ENCODE assay signal across 23 cellular contexts in genomic region chr1:10516244-10516643, GRCh38. TPM values are rescaled to one million over a fixed set of nuclear protein-coding genes. Genes with fewer than 3 reads are reported as not detected.
DNase-seq lines count a peak whose midpoint lies in the region; ATAC-seq lines count a peak whose summit lies in the region.
"Had no signal": no experiment of that assay in that cellular context is flagged by ENCODE, and none has a peak within 500 bp of the region (broad histone marks: within the 10 kb centered on the region; RNA-seq: fewer than 3 reads in every experiment).

No MANE protein-coding gene starts in this region.

- CTCF ChIA-PET in activated CD4-positive, alpha-beta T cell treated with anti-CD3 and anti-CD28 coated beads, Interleukin-2, amount 10 ng/mL, durations not matched to agents 7 days and 5 days (lab: Charles Lee): no interaction called here

- no peak for DNase-seq in stimulated activated naive CD8-positive, alpha-beta T cell treated with anti-CD3 and anti-CD28 coated beads, Interleukin-15, Interleukin-2, amounts not matched to agents 100 U/mL and 50 U/mL, for 24 hours
- DNase-seq in epithelial cell of prostate (ENCODE audit: low read depth, low spot score): no peak
- no peak for DNase-seq in natural killer cell treated with Interleukin-12 subunit alpha and Interleukin-12 subunit beta and Interleukin-15 and Interleukin-18, amount 100 ng/mL, for 72 hours (ENCODE audit: low spot score)
- DNase-seq in activated CD4-positive, alpha-beta T cell treated with anti-CD3 and anti-CD28 coated beads, Interleukin-2, amount 10 ng/mL, durations not matched to agents 7 days and 5 days: no peak
- DNase-seq in left colon: no peak
- no peak for DNase-seq in cardiac septum (ENCODE audit: low spot score)
- DNase-seq: activated CD8-positive, alpha-beta memory T cell treated with anti-CD3 and anti-CD28 coated beads, Interleukin-2, amount 50 U/mL, for 48 hours; C1 segment of cervical spinal cord; DMS53; NCI-H1694; NCI-H69; Right ventricle myocardium superior; stimulated activated CD4-positive, alpha-beta T cell treated with anti-CD3 and anti-CD28 coated beads, Interleukin-1b, Interleukin-23, amount 100 ng/mL, for 48 hours; stimulated activated naive CD8-positive, alpha-beta T cell treated with anti-CD3 and anti-CD28 coated beads, Interleukin-15, amount 100 ng/mL, for 72 hours; SW 1271; uterus had no signal

- POLR2A ChIA-PET in activated CD4-positive, alpha-beta T cell treated with anti-CD3 and anti-CD28 coated beads, Interleukin-2, amount 10 ng/mL, durations not matched to agents 7 days and 5 days (lab: Charles Lee): no interaction called here

- H3K9me3 Mint-ChIP-seq in stimulated activated naive CD8-positive, alpha-beta T cell treated with anti-CD3 and anti-CD28 coated beads, Interleukin-15, Interleukin-2, amounts not matched to agents 100 ng/mL and 50 ng/mL, for 24 hours: no peaks in the 10 kb centered on the region
- H3K9me3 Mint-ChIP-seq in natural killer cell treated with Interleukin-12 subunit alpha and Interleukin-12 subunit beta and Interleukin-15 and Interleukin-18, amount 100 ng/mL, for 72 hours: no peaks in the 10 kb centered on the region
- no peaks in the 10 kb centered on the region for H3K9me3 Mint-ChIP-seq in activated CD4-positive, alpha-beta T cell treated with anti-CD3 and anti-CD28 coated beads, Interleukin-2, amount 10 ng/mL, durations not matched to agents 7 days and 5 days
- H3K9me3 Mint-ChIP-seq: activated CD4-positive, alpha-beta T cell treated with anti-CD3 and anti-CD28 coated beads, Interleukin-2, amount 10 ng/mL, durations not matched to agents 24 days and 14 days; IgD-negative memory B cell; nephron; stimulated activated naive CD8-positive, alpha-beta T cell treated with anti-CD3 and anti-CD28 coated beads, Interleukin-15, amount 100 ng/mL, for 72 hours had no signal

- intact Hi-C loops in left colon (cut with DNase I, micrococcal nuclease): no loop called here
- intact Hi-C loops in cardiac septum (cut with DNase I): loop anchor here (5.0 to 10.0 kb wide), 2 partner anchors 131 to 429 kb away; no protein-coding TSS in a partner anchor

- no peak for ATAC-seq in stimulated activated naive CD8-positive, alpha-beta T cell treated with anti-CD3 and anti-CD28 coated beads, Interleukin-15, Interleukin-2, amounts not matched to agents 100 U/mL and 50 U/mL, for 24 hours
- no peak for ATAC-seq in natural killer cell treated with Interleukin-12 subunit alpha and Interleukin-12 subunit beta and Interleukin-15 and Interleukin-18, amount 100 ng/mL, for 72 hours
- no peak for ATAC-seq in GM21447 (IDR thresholded peaks at IDR 0.05; ENCODE audit: unreplicated experiment)
- no peak for ATAC-seq in left colon
- ATAC-seq: stimulated activated naive CD8-positive, alpha-beta T cell treated with anti-CD3 and anti-CD28 coated beads, Interleukin-15, amount 100 ng/mL, for 72 hours had no signal

- H3K27me3 Mint-ChIP-seq in stimulated activated naive CD8-positive, alpha-beta T cell treated with anti-CD3 and anti-CD28 coated beads, Interleukin-15, Interleukin-2, amounts not matched to agents 100 ng/mL and 50 ng/mL, for 24 hours: no peaks in the 10 kb centered on the region
- no peaks in the 10 kb centered on the region for H3K27me3 Mint-ChIP-seq in natural killer cell treated with Interleukin-12 subunit alpha and Interleukin-12 subunit beta and Interleukin-15 and Interleukin-18, amount 100 ng/mL, for 72 hours
- no peaks in the 10 kb centered on the region for H3K27me3 Mint-ChIP-seq in activated CD4-positive, alpha-beta T cell treated with anti-CD3 and anti-CD28 coated beads, Interleukin-2, amount 10 ng/mL, durations not matched to agents 7 days and 5 days
- H3K27me3 Mint-ChIP-seq: activated CD4-positive, alpha-beta T cell treated with anti-CD3 and anti-CD28 coated beads, Interleukin-2, amount 10 ng/mL, durations not matched to agents 24 days and 14 days; IgD-negative memory B cell; stimulated activated naive CD8-positive, alpha-beta T cell treated with anti-CD3 and anti-CD28 coated beads, Interleukin-15, amount 100 ng/mL, for 72 hours had no signal

- peak overlapping the region; percentile 16 for H3K27ac Mint-ChIP-seq in stimulated activated naive CD8-positive, alpha-beta T cell treated with anti-CD3 and anti-CD28 coated beads, Interleukin-15, Interleukin-2, amounts not matched to agents 100 ng/mL and 50 ng/mL, for 24 hours
- H3K27ac Mint-ChIP-seq in natural killer cell treated with Interleukin-12 subunit alpha and Interleukin-12 subunit beta and Interleukin-15 and Interleukin-18, amount 100 ng/mL, for 72 hours: peak overlapping the region; percentile 62 to 91
- no peak overlapping the region for H3K27ac Mint-ChIP-seq in activated CD4-positive, alpha-beta T cell treated with anti-CD3 and anti-CD28 coated beads, Interleukin-2, amount 10 ng/mL, durations not matched to agents 7 days and 5 days

- peaks cover 8% of the 10 kb centered on the region for H3K36me3 Mint-ChIP-seq in stimulated activated naive CD8-positive, alpha-beta T cell treated with anti-CD3 and anti-CD28 coated beads, Interleukin-15, Interleukin-2, amounts not matched to agents 100 ng/mL and 50 ng/mL, for 24 hours (ENCODE audit: low read depth)
- H3K36me3 Mint-ChIP-seq in natural killer cell treated with Interleukin-12 subunit alpha and Interleukin-12 subunit beta and Interleukin-15 and Interleukin-18, amount 100 ng/mL, for 72 hours: no peaks in the 10 kb centered on the region
- peaks cover 22% of the 10 kb centered on the region for H3K36me3 Mint-ChIP-seq in activated CD4-positive, alpha-beta T cell treated with anti-CD3 and anti-CD28 coated beads, Interleukin-2, amount 10 ng/mL, durations not matched to agents 7 days and 5 days (ENCODE audit: low read depth)

- no peak overlapping the region for H3K4me3 Mint-ChIP-seq in stimulated activated naive CD8-positive, alpha-beta T cell treated with anti-CD3 and anti-CD28 coated beads, Interleukin-15, Interleukin-2, amounts not matched to agents 100 ng/mL and 50 ng/mL, for 24 hours
- H3K4me3 Mint-ChIP-seq in natural killer cell treated with Interleukin-12 subunit alpha and Interleukin-12 subunit beta and Interleukin-15 and Interleukin-18, amount 100 ng/mL, for 72 hours: no peak overlapping the region
- no peak overlapping the region for H3K4me3 Mint-ChIP-seq in activated CD4-positive, alpha-beta T cell treated with anti-CD3 and anti-CD28 coated beads, Interleukin-2, amount 10 ng/mL, durations not matched to agents 7 days and 5 days
- H3K4me3 Mint-ChIP-seq: nephron; stimulated activated naive CD8-positive, alpha-beta T cell treated with anti-CD3 and anti-CD28 coated beads, Interleukin-15, amount 100 ng/mL, for 72 hours had no signal

- H3K4me1 Mint-ChIP-seq in stimulated activated naive CD8-positive, alpha-beta T cell treated with anti-CD3 and anti-CD28 coated beads, Interleukin-15, Interleukin-2, amounts not matched to agents 100 ng/mL and 50 ng/mL, for 24 hours (ENCODE audit: low read depth): peaks cover 74% of the 10 kb centered on the region
- peaks cover 52 to 65% of the 10 kb centered on the region in 2 donors for H3K4me1 Mint-ChIP-seq in natural killer cell treated with Interleukin-12 subunit alpha and Interleukin-12 subunit beta and Interleukin-15 and Interleukin-18, amount 100 ng/mL, for 72 hours (ENCODE audit: low read depth in 2 of 2)
- peaks cover 71% of the 10 kb centered on the region for H3K4me1 Mint-ChIP-seq in activated CD4-positive, alpha-beta T cell treated with anti-CD3 and anti-CD28 coated beads, Interleukin-2, amount 10 ng/mL, durations not matched to agents 7 days and 5 days

- peak overlapping the region; percentile 38 for H3K27ac ChIP-seq in epithelial cell of prostate
- H3K27ac ChIP-seq: esophagus muscularis mucosa, parathyroid adenoma, uterus had no signal

RNA-seq across cellular contexts. Expression of gene PEX14, which starts 41.5 kb away (rescaled TPM):
- 10 to 100 TPM; 20.7 to 23.7 TPM for total RNA-seq in natural killer cell treated with Interleukin-12 subunit alpha and Interleukin-12 subunit beta and Interleukin-15 and Interleukin-18, amount 100 ng/mL, for 72 hours
- 10 to 100 TPM; 23.4 to 24.4 TPM for total RNA-seq in activated CD4-positive, alpha-beta T cell treated with anti-CD3 and anti-CD28 coated beads, Interleukin-2, amount 10 ng/mL, durations not matched to agents 7 days and 5 days
- total RNA-seq in left colon: 10 to 100 TPM; 19.7 to 21.5 TPM
- 17.7 TPM for total RNA-seq in cardiac septum

RNA-seq across cellular contexts. Expression of gene DFFA, which starts 43.9 kb away (rescaled TPM):
- total RNA-seq in natural killer cell treated with Interleukin-12 subunit alpha and Interleukin-12 subunit beta and Interleukin-15 and Interleukin-18, amount 100 ng/mL, for 72 hours: 10 to 100 TPM; 40.0 to 59.4 TPM
- total RNA-seq in activated CD4-positive, alpha-beta T cell treated with anti-CD3 and anti-CD28 coated beads, Interleukin-2, amount 10 ng/mL, durations not matched to agents 7 days and 5 days: 10 to 100 TPM; 28.1 to 28.6 TPM
- total RNA-seq in left colon: 10 to 100 TPM; 22.6 to 26.8 TPM
- 22.8 TPM for total RNA-seq in cardiac septum
